Comparison of ENCODE assay signal across 12 cellular contexts in genomic region chr3:90007786-90008499, GRCh38.
DNase-seq lines count a peak whose midpoint lies in the region; ATAC-seq and TF ChIP-seq lines count a peak whose summit lies in the region.
"Had no signal": no experiment of that assay in that cellular context is flagged by ENCODE, and none has a peak within 500 bp of the region (broad histone marks: within the 10 kb centered on the region; RNA-seq: fewer than 3 reads in every experiment).

No MANE protein-coding gene starts in this region.

- no peak overlapping the region for H3K4me3 ChIP-seq in CD8-positive, alpha-beta T cell (ENCODE audit: low read depth, low read length)

- H3K36me3 Mint-ChIP-seq in CD14-positive monocyte (no peaks in the 10 kb centered on the region), chondrocyte (ENCODE audit: low read depth) (no peaks in the 10 kb centered on the region), WTC11 (peaks cover 5% of the 10 kb centered on the region)
- H3K36me3 Mint-ChIP-seq in CD8-positive, alpha-beta T cell: no peaks in the 10 kb centered on the region
- H3K36me3 Mint-ChIP-seq: stimulated activated effector memory CD8-positive, alpha-beta T cell treated with anti-CD3 and anti-CD28 coated beads, Interleukin-12 subunit alpha, Interleukin-12 subunit beta, amount 100 ng/mL, for 72 hours had no signal

- H3K4me3 Mint-ChIP-seq in CD14-positive monocyte: peak overlapping the region in 1 of 2 donors; percentile 61
- no peak overlapping the region for H3K4me3 Mint-ChIP-seq in chondrocyte (ENCODE audit: unreplicated experiment)
- H3K4me3 Mint-ChIP-seq in CD8-positive, alpha-beta T cell: no peak overlapping the region
- no peak overlapping the region for H3K4me3 Mint-ChIP-seq in WTC11
- H3K4me3 Mint-ChIP-seq: central memory CD8-positive, alpha-beta T cell; stimulated activated effector memory CD8-positive, alpha-beta T cell treated with anti-CD3 and anti-CD28 coated beads, Interleukin-12 subunit alpha, Interleukin-12 subunit beta, amount 100 ng/mL, for 72 hours had no signal

- H3K4me1 Mint-ChIP-seq in CD14-positive monocyte (peaks cover 45% of the 10 kb centered on the region), chondrocyte (ENCODE audit: low read depth) (peaks cover 58% of the 10 kb centered on the region), WTC11 (peaks cover 41% of the 10 kb centered on the region)
- H3K4me1 Mint-ChIP-seq in CD8-positive, alpha-beta T cell (ENCODE audit: low read depth): no peaks in the 10 kb centered on the region
- H3K4me1 Mint-ChIP-seq: central memory CD8-positive, alpha-beta T cell; stimulated activated effector memory CD8-positive, alpha-beta T cell treated with anti-CD3 and anti-CD28 coated beads, Interleukin-12 subunit alpha, Interleukin-12 subunit beta, amount 100 ng/mL, for 72 hours had no signal

- POLR2A ChIA-PET in CD8-positive, alpha-beta T cell (lab: Charles Lee): no interaction called here
- POLR2A ChIA-PET in WTC11 (lab: Charles Lee): no interaction called here

- TF ChIP-seq POLR2A in erythroblast (IDR thresholded peaks at IDR 0.05; ENCODE audit: low read length): no peak

- DNase-seq in CD14-positive monocyte (ENCODE audit: low spot score) (no peak), NCI-H446 treated with DMSO at 0.1 percent for 48 hours (lab: John Stamatoyannopoulos, UW) (peak; percentile 59), chondrocyte (ENCODE audit: low spot score) (no peak), middle frontal gyrus (ENCODE audit: extremely low spot score, low spot score) (peak; percentile 25), erythroblast (lab: John Stamatoyannopoulos, UW) (no peak), WTC11 (ENCODE audit: low spot score) (no peak)
- DNase-seq in CD8-positive, alpha-beta T cell: no peak
- DNase-seq: activated effector memory CD4-positive, alpha-beta T cell treated with anti-CD3 and anti-CD28 coated beads, Interleukin-2, amount 50 U/mL, for 16 hours; stimulated activated CD4-positive, alpha-beta T cell treated with anti-CD3 and anti-CD28 coated beads, Interleukin-1b, Interleukin-23, amount 100 ng/mL, for 48 hours had no signal

- H3K27ac Mint-ChIP-seq in CD14-positive monocyte (peak overlapping the region in 6 of 7 donors; percentile 29 to 76 (median 67)), chondrocyte (ENCODE audit: unreplicated experiment) (peak overlapping the region; percentile 77), WTC11 (no peak overlapping the region)
- H3K27ac Mint-ChIP-seq in CD8-positive, alpha-beta T cell: no peak overlapping the region
- H3K27ac Mint-ChIP-seq: stimulated activated effector memory CD8-positive, alpha-beta T cell treated with anti-CD3 and anti-CD28 coated beads, Interleukin-12 subunit alpha, Interleukin-12 subunit beta, amount 100 ng/mL, for 72 hours had no signal

- no peak overlapping the region for H3K27ac ChIP-seq in CD8-positive, alpha-beta T cell (ENCODE audit: low read depth, low read length)

- intact Hi-C loops in CD14-positive monocyte (cut with micrococcal nuclease): no loop called here
- intact Hi-C loops in CD8-positive, alpha-beta T cell (cut with DNase I, micrococcal nuclease): no loop called here

- H3K27me3 ChIP-seq in CD8-positive, alpha-beta T cell (ENCODE audit: insufficient read depth, low read length): no peaks in the 10 kb centered on the region

- no peaks in the 10 kb centered on the region for H3K4me1 ChIP-seq in CD8-positive, alpha-beta T cell (ENCODE audit: insufficient read depth, low read length)

- no peak for TF ChIP-seq CTCF in CD14-positive monocyte (IDR thresholded peaks at IDR 0.05)
- TF ChIP-seq CTCF in chondrocyte (IDR thresholded peaks at IDR 0.05): no peak
- TF ChIP-seq CTCF in CD8-positive, alpha-beta T cell (IDR thresholded peaks at IDR 0.05): no peak
- TF ChIP-seq CTCF in WTC11 (IDR thresholded peaks at IDR 0.05): no peak

- CTCF ChIA-PET in CD8-positive, alpha-beta T cell (lab: Charles Lee): no interaction called here
- CTCF ChIA-PET in WTC11 (lab: Charles Lee): no interaction called here

- H3K27me3 Mint-ChIP-seq in CD14-positive monocyte (ENCODE audit: low read depth in 3 of 3) (no peaks in the 10 kb centered on the region), chondrocyte (ENCODE audit: low read depth) (no peaks in the 10 kb centered on the region), WTC11 (ENCODE audit: low read depth) (peaks cover 20% of the 10 kb centered on the region)
- no peaks in the 10 kb centered on the region for H3K27me3 Mint-ChIP-seq in CD8-positive, alpha-beta T cell (ENCODE audit: low read depth)
- H3K27me3 Mint-ChIP-seq: central memory CD8-positive, alpha-beta T cell had no signal

- peaks cover 3 to 10% (median 6%) of the 10 kb centered on the region in 7 donors for H3K9me3 Mint-ChIP-seq in CD14-positive monocyte
- no peaks in the 10 kb centered on the region for H3K9me3 Mint-ChIP-seq in chondrocyte (ENCODE audit: low read depth)
- H3K9me3 Mint-ChIP-seq in CD8-positive, alpha-beta T cell: peaks cover 28% of the 10 kb centered on the region
- H3K9me3 Mint-ChIP-seq in WTC11: peaks cover 13% of the 10 kb centered on the region

- no peaks in the 10 kb centered on the region for H3K36me3 ChIP-seq in CD8-positive, alpha-beta T cell (ENCODE audit: insufficient read depth, low read length)

- no peak for ATAC-seq in GM21390 (IDR thresholded peaks at IDR 0.05; ENCODE audit: unreplicated experiment)
- ATAC-seq in CD8-positive, alpha-beta T cell: no peak
- no peak for ATAC-seq in WTC11
- ATAC-seq: stimulated activated effector memory CD8-positive, alpha-beta T cell treated with anti-CD3 and anti-CD28 coated beads, Interleukin-12 subunit alpha, Interleukin-12 subunit beta, amount 100 ng/mL, for 72 hours had no signal

- H3K9me3 ChIP-seq in CD8-positive, alpha-beta T cell (ENCODE audit: low read length): no peaks in the 10 kb centered on the region

TF ChIP-seq in WTC11, 78 proteins besides CTCF, POLR2A, EP300 and RAD21:
- no peak for TF ChIP-seq FOXP4 (CRISPR knock-in tag; IDR thresholded peaks at IDR 0.05)
- TF ChIP-seq TCF7 (CRISPR knock-in tag; IDR thresholded peaks at IDR 0.05; ENCODE audit: low read depth): no peak
- no peak for TF ChIP-seq MXD4 (CRISPR knock-in tag; IDR thresholded peaks at IDR 0.05; ENCODE audit: borderline replicate concordance)
- no peak for TF ChIP-seq TP53 (CRISPR knock-in tag; IDR thresholded peaks at IDR 0.05)
- TF ChIP-seq MYBL2 (CRISPR knock-in tag; IDR thresholded peaks at IDR 0.05): no peak
- TF ChIP-seq ETV6 (CRISPR knock-in tag; IDR thresholded peaks at IDR 0.05): no peak
- TF ChIP-seq ZNF138 (CRISPR knock-in tag; conservative IDR thresholded peaks at IDR 0.05): no peak
- no peak for TF ChIP-seq TEAD4 (CRISPR knock-in tag; IDR thresholded peaks at IDR 0.05)
- no peak for TF ChIP-seq NR1H2 (CRISPR knock-in tag; IDR thresholded peaks at IDR 0.05)
- no peak for TF ChIP-seq ZNF423 (CRISPR knock-in tag; IDR thresholded peaks at IDR 0.05)
- TF ChIP-seq EMX1 (CRISPR knock-in tag; IDR thresholded peaks at IDR 0.05): no peak
- no peak for TF ChIP-seq RELA (CRISPR knock-in tag; IDR thresholded peaks at IDR 0.05; ENCODE audit: borderline replicate concordance)
- no peak for TF ChIP-seq HMGA2 (CRISPR knock-in tag; IDR thresholded peaks at IDR 0.05)
- no peak for TF ChIP-seq ZNF317 (CRISPR knock-in tag; IDR thresholded peaks at IDR 0.05; ENCODE audit: borderline replicate concordance, low read depth)

Comparison
In these comparisons a context has a peak if more than half of its experiments do, and no peak if none do; other contexts are left out.
1. DNase-seq: peak in NCI-H446 treated with DMSO at 0.1 percent for 48 hours (single experiment) and middle frontal gyrus (single experiment); none in CD14-positive monocyte (single experiment), chondrocyte (single experiment), erythroblast (0 of 2), CD8-positive, alpha-beta T cell (0 of 7) and WTC11 (single experiment).
2. H3K27ac Mint-ChIP-seq: peak in CD14-positive monocyte (6 of 7) and chondrocyte (single experiment); none in CD8-positive, alpha-beta T cell (single experiment) and WTC11 (single experiment).